ENCODE assay signal across 11 cellular contexts in genomic region chr10:129949411-129950335, GRCh38. TPM values are rescaled to one million over a fixed set of nuclear protein-coding genes. Genes with fewer than 3 reads are reported as not detected.
DNase-seq lines count a peak whose midpoint lies in the region; TF ChIP-seq lines count a peak whose summit lies in the region.
"Had no signal": no experiment of that assay in that cellular context is flagged by ENCODE, and none has a peak within 500 bp of the region (broad histone marks: within the 10 kb centered on the region; RNA-seq: fewer than 3 reads in every experiment).

No MANE protein-coding gene starts in this region.

- peaks cover 4% of the 10 kb centered on the region for H3K9me3 Mint-ChIP-seq in mesothelial cell of epicardium
- H3K9me3 Mint-ChIP-seq: activated naive CD4-positive, alpha-beta T cell treated with anti-CD3 and anti-CD28 coated beads, Interleukin-2, amount 50 U/mL, for 24 hours had no signal

- H3K27ac ChIP-seq in substantia nigra (ENCODE audit: low read depth, low read length, poor library complexity, severe bottlenecking) = no peak overlapping the region
- H3K27ac ChIP-seq: VCaP had no signal

- DNase-seq in activated effector memory CD4-positive, alpha-beta T cell treated with anti-CD3 and anti-CD28 coated beads, Interleukin-2, amount 50 U/mL, for 16 hours = peak; percentile 60
- DNase-seq in activated effector memory CD4-positive, alpha-beta T cell treated with Interleukin-2 at 50 U/mL for 16 hours = no peak
- DNase-seq in fibroblast of peridontal ligament (ENCODE audit: extremely low read depth) (peak; percentile 71), mesothelial cell of epicardium (ENCODE audit: low spot score in 2 of 2, unreplicated experiment in 2 of 2) (peak in 1 of 2 experiments; percentile 49), putamen (ENCODE audit: low spot score) (no peak), substantia nigra (lab: John Stamatoyannopoulos, UW) (no peak), cerebellum (ENCODE audit: low spot score) (no peak)
- DNase-seq in stimulated activated CD4-positive, alpha-beta T cell treated with anti-CD3 and anti-CD28 coated beads, Interleukin-1b, Interleukin-23, amount 100 ng/mL, for 48 hours = no peak

- H3K27me3 Mint-ChIP-seq in mesothelial cell of epicardium (ENCODE audit: low read depth) = peaks cover 45% of the 10 kb centered on the region

- peak overlapping the region; percentile 50 for H3K4me3 Mint-ChIP-seq in mesothelial cell of epicardium
- H3K4me3 Mint-ChIP-seq: activated naive CD4-positive, alpha-beta T cell treated with anti-CD3 and anti-CD28 coated beads, Interleukin-2, amount 50 U/mL, for 24 hours had no signal

- H3K4me1 Mint-ChIP-seq in mesothelial cell of epicardium = peaks cover 32% of the 10 kb centered on the region
- H3K4me1 Mint-ChIP-seq: activated naive CD4-positive, alpha-beta T cell treated with anti-CD3 and anti-CD28 coated beads, Interleukin-2, amount 50 U/mL, for 24 hours had no signal

- H3K27ac Mint-ChIP-seq in mesothelial cell of epicardium = peak overlapping the region; percentile 73
- H3K27ac Mint-ChIP-seq: activated naive CD4-positive, alpha-beta T cell treated with anti-CD3 and anti-CD28 coated beads, Interleukin-2, amount 50 U/mL, for 24 hours had no signal

- TF ChIP-seq CTCF in mesothelial cell of epicardium (IDR thresholded peaks at IDR 0.05; ENCODE audit: unreplicated experiment) = no peak

- no peaks in the 10 kb centered on the region for H3K36me3 Mint-ChIP-seq in mesothelial cell of epicardium
- H3K36me3 Mint-ChIP-seq: activated naive CD4-positive, alpha-beta T cell treated with anti-CD3 and anti-CD28 coated beads, Interleukin-2, amount 50 U/mL, for 24 hours had no signal

RNA-seq across cellular contexts. Expression of gene EBF3, which starts 14.4 kb away (rescaled TPM):
- total RNA-seq in mesothelial cell of epicardium (1.1 to 1.4 TPM (median 1.2 TPM) in 3 replicates), cerebellum (185 TPM)
- total RNA-seq: MCF 10A had no signal

Comparison
In these comparisons a context has a peak if more than half of its experiments do, and no peak if none do; other contexts are left out.
1. DNase-seq: peak in activated effector memory CD4-positive, alpha-beta T cell treated with anti-CD3 and anti-CD28 coated beads, Interleukin-2, amount 50 U/mL, for 16 hours (single experiment) and fibroblast of peridontal ligament (single experiment); none in activated effector memory CD4-positive, alpha-beta T cell treated with Interleukin-2 at 50 U/mL for 16 hours (single experiment), putamen (single experiment), substantia nigra (0 of 49), stimulated activated CD4-positive, alpha-beta T cell treated with anti-CD3 and anti-CD28 coated beads, Interleukin-1b, Interleukin-23, amount 100 ng/mL, for 48 hours (single experiment) and cerebellum (single experiment).
2. RNA of gene EBF3, which starts 14.4 kb away (total RNA-seq): 185 TPM in cerebellum (single experiment); 1.1 to 1.4 TPM in mesothelial cell of epicardium; every median in the first group is over 10 times any median in the second.